12 cellular contexts compared by ENCODE assay signal in the genomic region with DNA sequence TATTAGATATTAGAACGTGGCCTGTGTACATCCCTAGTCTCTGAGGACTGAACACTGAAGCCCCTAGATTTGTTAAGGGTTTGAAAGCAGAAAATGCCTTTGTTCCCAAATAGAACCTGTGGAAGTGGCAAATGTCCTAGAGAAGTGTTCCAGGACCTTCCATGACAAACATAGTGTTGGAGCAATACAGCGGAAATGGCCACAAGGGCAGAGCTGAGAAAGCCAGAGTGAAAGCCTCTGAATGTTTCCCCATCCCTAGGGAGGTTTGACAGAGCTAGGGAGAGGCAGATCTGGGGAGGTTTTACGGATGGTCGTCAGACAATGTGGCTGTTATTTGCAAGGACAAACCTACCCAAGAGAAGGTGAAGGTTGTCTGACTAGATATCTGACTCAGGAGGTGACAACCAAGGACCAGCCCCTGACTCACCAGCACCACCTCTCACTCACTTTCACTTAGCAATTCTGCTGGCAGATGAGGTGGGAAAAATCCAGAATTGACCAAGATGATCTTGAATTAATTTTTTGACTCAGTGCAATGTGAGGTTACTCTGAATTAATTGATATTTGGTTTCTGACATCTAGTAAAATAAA. TPM values are rescaled to one million over a fixed set of nuclear protein-coding genes. Genes with fewer than 3 reads are reported as not detected.
DNase-seq lines count a peak whose midpoint lies in the region; ATAC-seq, FAIRE-seq and TF ChIP-seq lines count a peak whose summit lies in the region.
"Had no signal": no experiment of that assay in that cellular context is flagged by ENCODE, and none has a peak within 500 bp of the region (broad histone marks: within the 10 kb centered on the region; RNA-seq: fewer than 3 reads in every experiment).

No MANE protein-coding gene starts in this region.

- intact Hi-C loops in OCI-LY7 (cut with micrococcal nuclease; ENCODE audit: unreplicated experiment), result loop anchor here (2.0 kb wide), 1 partner anchor 1641 kb away; no protein-coding TSS in a partner anchor

- H3K4me3 ChIP-seq in DND-41 (ENCODE audit: low read depth in 1 of 2, low read length in 2 of 2), result no peak overlapping the region
- H3K4me3 ChIP-seq in OCI-LY7 (ENCODE audit: low read depth, low read length, poor library complexity, severe bottlenecking), result no peak overlapping the region
- H3K4me3 ChIP-seq: heart right ventricle, ovary had no signal

- CTCF ChIA-PET in OCI-LY7 (lab: Charles Lee; ENCODE audit: unreplicated experiment), result no interaction called here

- no peaks in the 10 kb centered on the region for H3K79me2 ChIP-seq in DND-41 (ENCODE audit: insufficient read depth, low read length)
- no peaks in the 10 kb centered on the region for H3K79me2 ChIP-seq in OCI-LY7 (ENCODE audit: insufficient read depth, low read depth, low read length)

- FAIRE-seq in RCC 7860 (lab: Jason Lieb, UNC) (no peak), GM19239 (lab: Jason Lieb, UNC) (no peak)

- H3K36me3 ChIP-seq in DND-41 (ENCODE audit: insufficient read depth, low read length), result no peaks in the 10 kb centered on the region
- no peaks in the 10 kb centered on the region for H3K36me3 ChIP-seq in OCI-LY7 (ENCODE audit: insufficient read depth, low read length)
- H3K36me3 ChIP-seq: heart right ventricle, ovary had no signal

- no peak overlapping the region for H3K9ac ChIP-seq in DND-41 (ENCODE audit: low read depth, low read length)

- no peak overlapping the region for H3K27ac ChIP-seq in DND-41 (ENCODE audit: low read length)
- H3K27ac ChIP-seq in foreskin keratinocyte, result no peak overlapping the region
- H3K27ac ChIP-seq in OCI-LY7 (ENCODE audit: low read depth, low read length, poor library complexity, severe bottlenecking), result no peak overlapping the region
- H3K27ac ChIP-seq: heart right ventricle, ovary had no signal

- no peaks in the 10 kb centered on the region for H4K20me1 ChIP-seq in DND-41 (ENCODE audit: insufficient read depth, low read length)
- H4K20me1 ChIP-seq in OCI-LY7 (ENCODE audit: insufficient read depth, low read length), result no peaks in the 10 kb centered on the region

- H3K4me2 ChIP-seq in DND-41 (ENCODE audit: insufficient read depth, low read length) (no peak overlapping the region), OCI-LY7 (ENCODE audit: low read length) (no peak overlapping the region)

- H3K9me3 ChIP-seq in DND-41 (ENCODE audit: insufficient read depth, low read length, severe bottlenecking) (no peaks in the 10 kb centered on the region), OCI-LY7 (ENCODE audit: low read length) (no peaks in the 10 kb centered on the region)
- H3K9me3 ChIP-seq: ovary had no signal

- ATAC-seq in DND-41 (ENCODE audit: insufficient read depth, low read depth) (no peak), foreskin keratinocyte (peak; percentile 65), GM21360 (IDR thresholded peaks at IDR 0.05; ENCODE audit: unreplicated experiment) (no peak)

- no TSS peak for BruUV-seq in OCI-LY7 (replicated peaks; lab: Mats Ljungman, UMichigan)

- no peaks in the 10 kb centered on the region for H3K9me2 ChIP-seq in OCI-LY7 (ENCODE audit: insufficient read depth, low read length)

- H3K27me3 ChIP-seq in DND-41 (ENCODE audit: insufficient read depth, low read length, poor library complexity) (no peaks in the 10 kb centered on the region), foreskin keratinocyte (no peaks in the 10 kb centered on the region)
- H3K27me3 ChIP-seq: heart right ventricle, ovary had no signal

- H3K4me1 ChIP-seq in DND-41 (ENCODE audit: insufficient read depth, low read length), result no peaks in the 10 kb centered on the region
- H3K4me1 ChIP-seq in foreskin keratinocyte, result peaks cover 4% of the 10 kb centered on the region
- H3K4me1 ChIP-seq in OCI-LY7 (ENCODE audit: insufficient read depth, low read length, poor library complexity, severe bottlenecking), result no peaks in the 10 kb centered on the region

- DNase-seq in AG08395 (ENCODE audit: low spot score), result peak; percentile 10
- no peak for DNase-seq in DND-41
- DNase-seq in RCC 7860 (ENCODE audit: low spot score), result peak; percentile 17
- peak in 1 of 2 donors; percentile 25 for DNase-seq in foreskin keratinocyte
- DNase-seq in OCI-LY7 (ENCODE audit: low spot score), result no peak
- no peak for DNase-seq in GM19239 (ENCODE audit: insufficient read length, low spot score)
- no peak for DNase-seq in activated CD8-positive, alpha-beta memory T cell treated with anti-CD3 and anti-CD28 coated beads, Interleukin-2, amount 50 U/mL, for 4 hours
- DNase-seq: effector CD4-positive, alpha-beta T cell; heart right ventricle; NCI-H345; ovary had no signal

- H2AFZ ChIP-seq in DND-41 (ENCODE audit: low read depth, low read length) (no peak overlapping the region), OCI-LY7 (ENCODE audit: low read length) (no peak overlapping the region)

- TF ChIP-seq CTCF in DND-41 (IDR thresholded peaks at IDR 0.05; ENCODE audit: borderline replicate concordance, extremely low read depth, low read length, poor library complexity, severe bottlenecking), result peak; percentile 17
- TF ChIP-seq CTCF in foreskin keratinocyte (conservative IDR thresholded peaks at IDR 0.05), result no peak
- no peak for TF ChIP-seq CTCF in OCI-LY7 (conservative IDR thresholded peaks at IDR 0.05; ENCODE audit: low read length)

- POLR2A ChIA-PET in OCI-LY7 (lab: Charles Lee), result no interaction called here

RNA-seq across cellular contexts. Expression of gene RBM43, which starts 24.1 kb away (rescaled TPM):
- total RNA-seq in foreskin keratinocyte (1.3 and 1.5 TPM in 2 replicates), OCI-LY7 (2022) (0.83 and 0.91 TPM in 2 replicates)
- 0.69 and 0.88 TPM in 2 replicates for polyA plus RNA-seq in foreskin keratinocyte
- 0.25 and 0.49 TPM in 2 replicates for total RNA-seq in OCI-LY7 (2014; rRNA removed; shearing (Covaris generic))

RNA-seq across cellular contexts. Expression of gene NMI, which starts 52.0 kb away (rescaled TPM):
- total RNA-seq in foreskin keratinocyte, result 13.3 and 15.3 TPM in 2 replicates
- polyA plus RNA-seq in foreskin keratinocyte, result 15.3 and 15.5 TPM in 2 replicates
- total RNA-seq in OCI-LY7 (2014; rRNA removed; shearing (Covaris generic)), result 13.0 and 16.3 TPM in 2 replicates
- total RNA-seq in OCI-LY7 (2022), result 5.4 and 6.0 TPM in 2 replicates

Comparison
In these comparisons a context has a peak if more than half of its experiments do, and no peak if none do; other contexts are left out.
1. DNase-seq: peak in AG08395 (single experiment) and RCC 7860 (single experiment); none in DND-41 (single experiment), OCI-LY7 (single experiment), GM19239 (single experiment) and activated CD8-positive, alpha-beta memory T cell treated with anti-CD3 and anti-CD28 coated beads, Interleukin-2, amount 50 U/mL, for 4 hours (single experiment).